ENCODE assay signal across 25 cellular contexts in genomic region chr12:30764251-30764650, GRCh38.
DNase-seq lines count a peak whose midpoint lies in the region; ATAC-seq and TF ChIP-seq lines count a peak whose summit lies in the region.
"Had no signal": no experiment of that assay in that cellular context is flagged by ENCODE, and none has a peak within 500 bp of the region (broad histone marks: within the 10 kb centered on the region; RNA-seq: fewer than 3 reads in every experiment).

No MANE protein-coding gene starts in this region.

- TF ChIP-seq CTCF in epithelial cell of esophagus (IDR thresholded peaks at IDR 0.05; ENCODE audit: insufficient read depth, low read depth, low read length, missing control alignments): no peak

- DNase-seq in DMS 273 (lab: John Stamatoyannopoulos, UW; ENCODE audit: unreplicated experiment): peak; percentile 31
- no peak for DNase-seq in DMS 273 treated with DMSO at 0.1 percent for 48 hours (lab: John Stamatoyannopoulos, UW)
- peak; percentile 93 for DNase-seq in NCI-H1694 treated with DMSO at 0.1 percent for 48 hours (lab: John Stamatoyannopoulos, UW)
- peak; percentile 83 for DNase-seq in NCI-H748 (lab: John Stamatoyannopoulos, UW; ENCODE audit: unreplicated experiment)
- peak; percentile 16 for DNase-seq in epithelial cell of esophagus (ENCODE audit: low read depth)
- no peak for DNase-seq in substantia nigra (lab: John Stamatoyannopoulos, UW)
- DNase-seq: 8988T; activated CD4-positive, alpha-beta T cell treated with anti-CD3 and anti-CD28 coated beads, Interleukin-2, amount 50 U/mL, for 4 hours; activated CD8-positive, alpha-beta memory T cell treated with anti-CD3 and anti-CD28 coated beads, Interleukin-2, amount 50 U/mL, for 4 hours; activated naive CD4-positive, alpha-beta T cell treated with anti-CD3 and anti-CD28 coated beads, Interleukin-2, amount 50 U/mL, for 16 hours; amniotic stem cell; brain microvascular endothelial cell; CD4-positive, CD25-positive, alpha-beta regulatory T cell; GF-D8; left ventricle myocardium inferior; mesendoderm; NCI-H1436 treated with DMSO at 0.1 percent for 48 hours; right cardiac atrium; SJCRH30; stimulated activated CD4-positive, alpha-beta T cell treated with anti-CD3 and anti-CD28 coated beads, Interleukin-4, amount 100 ng/mL, for 1 hour had no signal

- H3K4me3 ChIP-seq in epithelial cell of esophagus (ENCODE audit: low read length): no peak overlapping the region
- H3K4me3 ChIP-seq: left ventricle myocardium inferior, SJCRH30, suprapubic skin had no signal

- H3K27ac ChIP-seq in substantia nigra (ENCODE audit: low read depth, low read length, poor library complexity, severe bottlenecking): no peak overlapping the region
- H3K27ac ChIP-seq: brain microvascular endothelial cell, left ventricle myocardium inferior, SJCRH30, suprapubic skin had no signal

- no peak for ATAC-seq in GM21619 (IDR thresholded peaks at IDR 0.05; ENCODE audit: unreplicated experiment)
- ATAC-seq in HG02571 (IDR thresholded peaks at IDR 0.05; ENCODE audit: unreplicated experiment): no peak
- ATAC-seq: HCT116; right cardiac atrium; stimulated activated memory B cell treated with anti-CD40 and anti-IgM and Interleukin-4, amounts not matched to agents 10 μg/mL and 1 μg/mL and 100 μg/mL, for 72 hours had no signal

Comparison
In these comparisons a context has a peak if more than half of its experiments do, and no peak if none do; other contexts are left out.
1. DNase-seq: peak in DMS 273 (single experiment), NCI-H1694 treated with DMSO at 0.1 percent for 48 hours (single experiment), NCI-H748 (single experiment) and epithelial cell of esophagus (single experiment); none in DMS 273 treated with DMSO at 0.1 percent for 48 hours (single experiment) and substantia nigra (0 of 49).